In genomic region chr10:99467236-99467999, GRCh38 we compare ENCODE assay signal across 16 cellular contexts. TPM values are rescaled to one million over a fixed set of nuclear protein-coding genes. Genes with fewer than 3 reads are reported as not detected.
DNase-seq lines count a peak whose midpoint lies in the region; ATAC-seq, FAIRE-seq and TF ChIP-seq lines count a peak whose summit lies in the region.
"Had no signal": no experiment of that assay in that cellular context is flagged by ENCODE, and none has a peak within 500 bp of the region (broad histone marks: within the 10 kb centered on the region; RNA-seq: fewer than 3 reads in every experiment).

No MANE protein-coding gene starts in this region.

- TF ChIP-seq POLR2A in body of pancreas (IDR thresholded peaks at IDR 0.05) (no peak), stomach (IDR thresholded peaks at IDR 0.05) (no peak)

- peaks cover 37% of the 10 kb centered on the region for H3K27me3 Mint-ChIP-seq in activated naive CD4-positive, alpha-beta T cell treated with anti-CD3 and anti-CD28 coated beads, Interleukin-2, amount 10 ng/mL, durations not matched to agents 7 days and 5 days

- no peak overlapping the region for H3K4me3 Mint-ChIP-seq in activated naive CD4-positive, alpha-beta T cell treated with anti-CD3 and anti-CD28 coated beads, Interleukin-2, amount 10 ng/mL, durations not matched to agents 7 days and 5 days
- H3K4me3 Mint-ChIP-seq: activated CD4-positive, alpha-beta memory T cell treated with anti-CD3 and anti-CD28 coated beads for 36 hours; activated naive CD8-positive, alpha-beta T cell treated with anti-CD3 and anti-CD28 coated beads for 36 hours had no signal

- H3K9ac ChIP-seq in keratinocyte (ENCODE audit: control insufficient read depth, extremely low read depth, insufficient read depth, low read length), result no peak overlapping the region

- WGBS in body of pancreas, 2 donors, result 56 to 57% methylated on average over 14 of the region's 14 CpGs
- 34 to 58% (median 42%) methylated on average over 14 of the region's 14 CpGs for WGBS in stomach, 5 donors

- FAIRE-seq in keratinocyte (lab: Jason Lieb, UNC), result no peak
- FAIRE-seq: RCC 7860 had no signal

- H3K9me3 ChIP-seq in body of pancreas, result no peaks in the 10 kb centered on the region
- H3K9me3 ChIP-seq in keratinocyte (ENCODE audit: control insufficient read depth, low read depth, low read length), result no peaks in the 10 kb centered on the region
- H3K9me3 ChIP-seq in stomach, result peaks cover 0 to 1% (median 0%) of the 10 kb centered on the region in 4 donors
- H3K9me3 ChIP-seq: thoracic aorta had no signal

- no peaks in the 10 kb centered on the region for H4K20me1 ChIP-seq in keratinocyte (ENCODE audit: control insufficient read depth, extremely low read depth, insufficient read depth, low read length)

- H3K4me1 ChIP-seq in body of pancreas (no peaks in the 10 kb centered on the region), keratinocyte (ENCODE audit: control insufficient read depth, extremely low read depth, insufficient read depth, low read length) (no peaks in the 10 kb centered on the region), stomach (peaks cover 0 to 13% (median 0%) of the 10 kb centered on the region in 4 donors)

- H3K4me3 ChIP-seq in body of pancreas, result no peak overlapping the region
- H3K4me3 ChIP-seq in keratinocyte (ENCODE audit: control insufficient read depth in 2 of 3, extremely low read depth in 1 of 3, insufficient read depth in 2 of 3, low read depth in 1 of 3, low read length in 3 of 3), result no peak overlapping the region
- H3K4me3 ChIP-seq in stomach, result no peak overlapping the region
- H3K4me3 ChIP-seq: skin epidermis, thoracic aorta had no signal

- no peaks in the 10 kb centered on the region for H3K79me2 ChIP-seq in keratinocyte (ENCODE audit: control insufficient read depth, insufficient read depth, low read length)

- no peak overlapping the region for H2AFZ ChIP-seq in keratinocyte (ENCODE audit: control insufficient read depth, low read length)

- dilution Hi-C loops in keratinocyte (cut with MboI; ENCODE audit: extremely low pct_ligation_motif_present, low sequenced_read_pairs), result no loop called here

- no peaks in the 10 kb centered on the region for H3K4me1 Mint-ChIP-seq in activated naive CD4-positive, alpha-beta T cell treated with anti-CD3 and anti-CD28 coated beads, Interleukin-2, amount 10 ng/mL, durations not matched to agents 7 days and 5 days
- H3K4me1 Mint-ChIP-seq: activated naive CD8-positive, alpha-beta T cell treated with anti-CD3 and anti-CD28 coated beads for 36 hours had no signal

- intact Hi-C loops in body of pancreas (cut with DNase I) (no loop called here), stomach (cut with DNase I; ENCODE audit: low total_unique reads) (no loop called here)

- no peak overlapping the region for H3K27ac Mint-ChIP-seq in activated naive CD4-positive, alpha-beta T cell treated with anti-CD3 and anti-CD28 coated beads, Interleukin-2, amount 10 ng/mL, durations not matched to agents 7 days and 5 days
- H3K27ac Mint-ChIP-seq: activated CD4-positive, alpha-beta memory T cell treated with anti-CD3 and anti-CD28 coated beads for 36 hours; activated naive CD8-positive, alpha-beta T cell treated with anti-CD3 and anti-CD28 coated beads for 36 hours had no signal

- TF ChIP-seq EP300 in stomach (IDR thresholded peaks at IDR 0.05), result no peak

- H3K27me3 ChIP-seq in body of pancreas, result no peaks in the 10 kb centered on the region
- peaks cover 3% of the 10 kb centered on the region for H3K27me3 ChIP-seq in keratinocyte (ENCODE audit: control insufficient read depth, extremely low read depth, insufficient read depth, low read length)
- H3K27me3 ChIP-seq in stomach, result peaks cover 0 to 53% (median 0%) of the 10 kb centered on the region in 3 donors

- ATAC-seq in body of pancreas, result peak; percentile 40

- no peak overlapping the region for H3K4me2 ChIP-seq in keratinocyte (ENCODE audit: control insufficient read depth, extremely low read depth, insufficient read depth, low read depth, low read length)

- no peaks in the 10 kb centered on the region for H3K36me3 Mint-ChIP-seq in activated naive CD4-positive, alpha-beta T cell treated with anti-CD3 and anti-CD28 coated beads, Interleukin-2, amount 10 ng/mL, durations not matched to agents 7 days and 5 days
- H3K36me3 Mint-ChIP-seq: activated CD4-positive, alpha-beta memory T cell treated with anti-CD3 and anti-CD28 coated beads for 36 hours; activated naive CD8-positive, alpha-beta T cell treated with anti-CD3 and anti-CD28 coated beads for 36 hours had no signal

- TF ChIP-seq CTCF in body of pancreas (IDR thresholded peaks at IDR 0.05) (no peak), keratinocyte (optimal IDR thresholded peaks at IDR 0.05 in 1 of 3, IDR thresholded peaks at IDR 0.05 in 1 of 3, conservative IDR thresholded peaks at IDR 0.05 in 1 of 3; ENCODE audit: extremely low read depth in 1 of 3, insufficient read depth in 2 of 3, low read length in 3 of 3) (no peak), stomach (IDR thresholded peaks at IDR 0.05) (no peak)

- H3K27ac ChIP-seq in body of pancreas (peak overlapping the region in 2 of 4 donors; percentile 2 to 16), keratinocyte (ENCODE audit: control insufficient read depth, insufficient read depth, low read length) (no peak overlapping the region), stomach (peak overlapping the region; percentile 14 to 71 (median 50))
- H3K27ac ChIP-seq: thoracic aorta had no signal

- H3K9me3 Mint-ChIP-seq in activated naive CD4-positive, alpha-beta T cell treated with anti-CD3 and anti-CD28 coated beads, Interleukin-2, amount 10 ng/mL, durations not matched to agents 7 days and 5 days, result no peaks in the 10 kb centered on the region
- H3K9me3 Mint-ChIP-seq: activated CD4-positive, alpha-beta memory T cell treated with anti-CD3 and anti-CD28 coated beads for 36 hours; activated naive CD8-positive, alpha-beta T cell treated with anti-CD3 and anti-CD28 coated beads for 36 hours had no signal

- H3K36me3 ChIP-seq in body of pancreas (replicated peaks in 1 of 2; ENCODE audit: insufficient read depth in 1 of 2, low read depth in 2 of 2), result no peaks in the 10 kb centered on the region
- H3K36me3 ChIP-seq in keratinocyte (ENCODE audit: control insufficient read depth in 2 of 2, extremely low read depth in 1 of 2, insufficient read depth in 2 of 2, low read length in 2 of 2), result no peaks in the 10 kb centered on the region
- H3K36me3 ChIP-seq in stomach, result no peaks in the 10 kb centered on the region
- H3K36me3 ChIP-seq: thoracic aorta had no signal

- peak; percentile 37 for DNase-seq in HT1080 (ENCODE audit: low read depth)
- no peak for DNase-seq in body of pancreas
- peak; percentile 9 for DNase-seq in keratinocyte (ENCODE audit: low read depth, low spot score)
- no peak for DNase-seq in stomach
- DNase-seq in NCI-H2081 (lab: John Stamatoyannopoulos, UW), result no peak
- no peak for DNase-seq in activated naive CD4-positive, alpha-beta T cell treated with anti-CD3 and anti-CD28 coated beads, Interleukin-2, amount 10 ng/mL, durations not matched to agents 7 days and 5 days
- DNase-seq in GM19238 (ENCODE audit: insufficient read length, low spot score), result no peak
- DNase-seq: activated CD4-positive, alpha-beta memory T cell treated with anti-CD3 and anti-CD28 coated beads for 36 hours; activated naive CD8-positive, alpha-beta T cell treated with anti-CD3 and anti-CD28 coated beads for 36 hours; activated T-cell treated with anti-CD3 and anti-CD28 coated beads, Interleukin-2, amount 50 U/mL, for 48 hours; Calu3; effector CD4-positive, alpha-beta T cell; NCI-H2029 had no signal

- no peaks in the 10 kb centered on the region for H3K9me1 ChIP-seq in keratinocyte (ENCODE audit: control insufficient read depth, extremely low read depth, insufficient read depth, low read length)

- CTCF ChIA-PET in activated naive CD4-positive, alpha-beta T cell treated with anti-CD3 and anti-CD28 coated beads, Interleukin-2, amount 10 ng/mL, durations not matched to agents 7 days and 5 days (lab: Charles Lee), result no interaction called here

RNA-seq across cellular contexts. Expression of gene GOT1, which starts 37.0 kb away (rescaled TPM):
- total RNA-seq in HT1080 (2014; rRNA removed; shearing (Covaris generic)), result 33.9 and 43.9 TPM in 2 replicates
- 69.3 and 70.0 TPM in 2 replicates for polyA plus RNA-seq in HT1080 (2015; cell fraction: cytosol; rRNA removed)
- polyA plus RNA-seq in HT1080 (2015; cell fraction: nucleus; rRNA removed), result 67.3 and 81.7 TPM in 2 replicates
- total RNA-seq in body of pancreas (10 to 100 TPM in 1 of 2 donors, 1 to 10 TPM in 1; 7.3 to 14.8 TPM), stomach (100 to 1,000 TPM in 1 of 5 donors, 10 to 100 TPM in 4; 38.1 to 131 (median 55.4) TPM)
- polyA plus RNA-seq in keratinocyte (27.0 to 33.3 TPM (median 30.9 TPM) in 3 replicates), stomach (10 to 100 TPM; 25.5 to 37.5 (median 33.9) TPM)
- polyA plus RNA-seq in keratinocyte (2011; ENCODE audit: low read depth), result 25.9 TPM
- polyA plus RNA-seq in keratinocyte (2011; cell fraction: cytosol; rRNA removed), result 21.4 and 34.2 TPM in 2 replicates
- 30.0 and 37.8 TPM in 2 replicates for polyA plus RNA-seq in keratinocyte (2011; cell fraction: nucleus; rRNA removed)
- 28.3 and 48.5 TPM in 2 replicates for polyA plus RNA-seq in keratinocyte (2012; ENCODE audit: low replicate concordance)
- polyA minus RNA-seq in keratinocyte, result 21.7 to 25.8 TPM (median 24.0 TPM) in 3 replicates
- polyA minus RNA-seq in keratinocyte (2011; cell fraction: cytosol; rRNA and poly(A)+ RNA removed), result 16.3 TPM
- polyA minus RNA-seq in keratinocyte (2011; cell fraction: nucleus; rRNA and poly(A)+ RNA removed), result 14.7 and 16.8 TPM in 2 replicates

Comparison
In these comparisons a context has a peak if more than half of its experiments do, and no peak if none do; other contexts are left out.
1. DNase-seq: peak in HT1080 (single experiment) and keratinocyte (single experiment); none in body of pancreas (0 of 4), stomach (single experiment), NCI-H2081 (0 of 2), activated naive CD4-positive, alpha-beta T cell treated with anti-CD3 and anti-CD28 coated beads, Interleukin-2, amount 10 ng/mL, durations not matched to agents 7 days and 5 days (single experiment) and GM19238 (single experiment).